ENCODE assay signal across 2 cellular contexts in the genomic region with DNA sequence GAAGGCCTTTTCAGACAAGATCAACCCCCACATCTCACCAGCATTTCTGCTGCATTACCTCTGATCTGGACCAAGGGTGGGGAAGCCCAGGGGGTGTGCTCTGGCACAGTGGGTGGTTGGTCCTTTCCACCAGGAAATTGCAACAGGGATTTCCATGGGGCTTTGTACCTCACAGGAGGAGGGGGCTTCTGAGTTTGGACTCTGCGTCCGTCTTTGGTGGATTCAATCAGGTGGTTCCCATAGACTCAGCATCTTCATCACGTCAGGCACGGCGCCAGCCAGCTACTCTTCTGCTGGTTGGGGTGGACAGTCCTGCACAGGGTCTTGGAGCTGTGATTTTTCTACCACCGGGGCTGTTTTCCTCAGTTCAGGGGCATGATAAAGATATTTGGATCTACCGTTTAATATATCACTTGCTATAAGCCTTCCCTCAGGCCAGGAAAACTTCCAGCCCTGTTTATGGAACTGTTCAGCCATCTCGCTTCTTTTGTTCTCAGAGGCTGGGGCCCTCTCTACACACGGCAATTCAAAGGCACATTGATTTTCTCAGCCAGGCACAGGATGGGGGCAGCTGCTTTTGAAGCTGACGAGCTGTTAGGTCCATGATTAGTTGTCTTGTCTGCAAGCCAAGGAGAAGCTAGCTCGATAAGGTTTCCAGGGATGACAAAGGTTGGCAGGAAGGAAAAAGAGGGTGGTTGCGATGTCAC.
TF ChIP-seq lines count a peak whose summit lies in the region.

No MANE protein-coding gene starts in this region.

TF ChIP-seq in H1, 55 proteins besides CTCF, POLR2A, EP300 and RAD21:
- TF ChIP-seq BACH1 (IDR thresholded peaks at IDR 0.05; ENCODE audit: low read length) (no peak), TBP (IDR thresholded peaks at IDR 0.05; ENCODE audit: low read depth, low read length) (no peak), TAF1 (IDR thresholded peaks at IDR 0.05; ENCODE audit: low read depth, low read length) (no peak), TAF7 (optimal IDR thresholded peaks at IDR 0.05; ENCODE audit: borderline replicate concordance, low read depth, low read length) (no peak), SIX5 (IDR thresholded peaks at IDR 0.05; ENCODE audit: low read depth, low read length) (no peak)
- TF ChIP-seq, protein P1, sequence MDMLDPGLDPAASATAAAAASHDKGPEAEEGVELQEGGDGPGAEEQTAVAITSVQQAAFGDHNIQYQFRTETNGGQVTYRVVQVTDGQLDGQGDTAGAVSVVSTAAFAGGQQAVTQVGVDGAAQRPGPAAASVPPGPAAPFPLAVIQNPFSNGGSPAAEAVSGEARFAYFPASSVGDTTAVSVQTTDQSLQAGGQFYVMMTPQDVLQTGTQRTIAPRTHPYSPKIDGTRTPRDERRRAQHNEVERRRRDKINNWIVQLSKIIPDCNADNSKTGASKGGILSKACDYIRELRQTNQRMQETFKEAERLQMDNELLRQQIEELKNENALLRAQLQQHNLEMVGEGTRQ (IDR thresholded peaks at IDR 0.05; ENCODE audit: low read length), result no peak

TF ChIP-seq in GM12891, 5 proteins besides CTCF, POLR2A, EP300 and RAD21:
- TF ChIP-seq TAF1 (IDR thresholded peaks at IDR 0.05; ENCODE audit: low read depth, low read length) (no peak), PAX5 (IDR thresholded peaks at IDR 0.05; ENCODE audit: insufficient read depth, low read length, severe bottlenecking) (no peak), SPI1 (IDR thresholded peaks at IDR 0.05; ENCODE audit: low read depth, low read length) (no peak), POLR2AphosphoS5 (IDR thresholded peaks at IDR 0.05; ENCODE audit: low read depth, low read length) (no peak), POU2F2 (IDR thresholded peaks at IDR 0.05; ENCODE audit: low read depth, low read length) (no peak)
